In genomic region chr14:61515436-61516124, GRCh38 we compare ENCODE assay signal across 19 cellular contexts.
DNase-seq lines count a peak whose midpoint lies in the region; ATAC-seq, FAIRE-seq and TF ChIP-seq lines count a peak whose summit lies in the region.
"Had no signal": no experiment of that assay in that cellular context is flagged by ENCODE, and none has a peak within 500 bp of the region (broad histone marks: within the 10 kb centered on the region; RNA-seq: fewer than 3 reads in every experiment).

No MANE protein-coding gene starts in this region.

- H3K4me1 Mint-ChIP-seq in stimulated activated naive CD8-positive, alpha-beta T cell treated with anti-CD3 and anti-CD28 coated beads, Interleukin-15, Interleukin-2, amounts not matched to agents 100 ng/mL and 50 ng/mL, for 24 hours (ENCODE audit: low read depth): peaks cover 99% of the 10 kb centered on the region
- H3K4me1 Mint-ChIP-seq in activated naive CD8-positive, alpha-beta T cell (ENCODE audit: low read depth): peaks cover 92% of the 10 kb centered on the region
- H3K4me1 Mint-ChIP-seq in natural killer cell: peaks cover 96% of the 10 kb centered on the region in 2 donors

- no peak overlapping the region for H3K4me3 Mint-ChIP-seq in stimulated activated naive CD8-positive, alpha-beta T cell treated with anti-CD3 and anti-CD28 coated beads, Interleukin-15, Interleukin-2, amounts not matched to agents 100 ng/mL and 50 ng/mL, for 24 hours
- peak overlapping the region; percentile 3 for H3K4me3 Mint-ChIP-seq in activated naive CD8-positive, alpha-beta T cell
- peak overlapping the region; percentile 68 for H3K4me3 Mint-ChIP-seq in natural killer cell

- no peak for TF ChIP-seq POLR2A in H54 (IDR thresholded peaks at IDR 0.05; ENCODE audit: low read depth, low read length)

- no peak for DNase-seq in stimulated activated naive CD8-positive, alpha-beta T cell treated with anti-CD3 and anti-CD28 coated beads, Interleukin-15, Interleukin-2, amounts not matched to agents 100 U/mL and 50 U/mL, for 24 hours
- DNase-seq in natural killer cell (no peak), H54 (ENCODE audit: insufficient read length, low spot score) (no peak), middle frontal gyrus (ENCODE audit: extremely low spot score, low spot score) (no peak)
- DNase-seq: cerebellar nuclear complex; GF-D8; Karpas-422; left ventricle myocardium superior; NCI-H1417; NCI-H82; stimulated activated naive CD4-positive, alpha-beta T cell treated with Interleukin-2 at 50 U/mL for 16 hours; WERI-Rb-1 had no signal

- ATAC-seq in stimulated activated naive CD8-positive, alpha-beta T cell treated with anti-CD3 and anti-CD28 coated beads, Interleukin-15, Interleukin-2, amounts not matched to agents 100 U/mL and 50 U/mL, for 24 hours: no peak
- ATAC-seq in natural killer cell (peak in 1 of 3 donors; percentile 25), GM19397 (IDR thresholded peaks at IDR 0.05; ENCODE audit: unreplicated experiment) (no peak), HG02798 (IDR thresholded peaks at IDR 0.05; ENCODE audit: poor library complexity, unreplicated experiment) (no peak)

- no peaks in the 10 kb centered on the region for H3K27me3 Mint-ChIP-seq in stimulated activated naive CD8-positive, alpha-beta T cell treated with anti-CD3 and anti-CD28 coated beads, Interleukin-15, Interleukin-2, amounts not matched to agents 100 ng/mL and 50 ng/mL, for 24 hours
- no peaks in the 10 kb centered on the region for H3K27me3 Mint-ChIP-seq in activated naive CD8-positive, alpha-beta T cell
- no peaks in the 10 kb centered on the region for H3K27me3 Mint-ChIP-seq in natural killer cell (ENCODE audit: low read depth in 2 of 2)

- no peak for FAIRE-seq in H54 (lab: Jason Lieb, UNC)
- FAIRE-seq: endometrium, frontal cortex, H1 had no signal

- TF ChIP-seq CTCF in natural killer cell (IDR thresholded peaks at IDR 0.05): no peak

- peaks cover 78% of the 10 kb centered on the region for H3K36me3 Mint-ChIP-seq in stimulated activated naive CD8-positive, alpha-beta T cell treated with anti-CD3 and anti-CD28 coated beads, Interleukin-15, Interleukin-2, amounts not matched to agents 100 ng/mL and 50 ng/mL, for 24 hours (ENCODE audit: low read depth)
- peaks cover 25% of the 10 kb centered on the region for H3K36me3 Mint-ChIP-seq in activated naive CD8-positive, alpha-beta T cell
- peaks cover 11% of the 10 kb centered on the region for H3K36me3 Mint-ChIP-seq in natural killer cell

- H3K9me3 Mint-ChIP-seq in stimulated activated naive CD8-positive, alpha-beta T cell treated with anti-CD3 and anti-CD28 coated beads, Interleukin-15, Interleukin-2, amounts not matched to agents 100 ng/mL and 50 ng/mL, for 24 hours: no peaks in the 10 kb centered on the region
- H3K9me3 Mint-ChIP-seq in activated naive CD8-positive, alpha-beta T cell (ENCODE audit: low read depth): no peaks in the 10 kb centered on the region
- H3K9me3 Mint-ChIP-seq in natural killer cell: no peaks in the 10 kb centered on the region

- intact Hi-C loops in natural killer cell (cut with micrococcal nuclease): loop anchor here (5.0 kb wide), 1 partner anchor 193 kb away; the partner anchor contains the start of gene PRKCH

- H3K27ac Mint-ChIP-seq in stimulated activated naive CD8-positive, alpha-beta T cell treated with anti-CD3 and anti-CD28 coated beads, Interleukin-15, Interleukin-2, amounts not matched to agents 100 ng/mL and 50 ng/mL, for 24 hours: peak overlapping the region; percentile 91
- H3K27ac Mint-ChIP-seq in activated naive CD8-positive, alpha-beta T cell: peak overlapping the region; percentile 86
- peak overlapping the region in 1 of 2 donors; percentile 70 for H3K27ac Mint-ChIP-seq in natural killer cell
